Comparison of ENCODE assay signal across 1 cellular context in genomic region chr13:20126460-20127262, GRCh38.
TF ChIP-seq lines count a peak whose summit lies in the region.

No MANE protein-coding gene starts in this region.

TF ChIP-seq in A549, 52 proteins besides CTCF, POLR2A, EP300 and RAD21 (continued from another document):
- no peak for TF ChIP-seq ELK1 (IDR thresholded peaks at IDR 0.05; ENCODE audit: low read depth, low read length)
